In the genomic region with DNA sequence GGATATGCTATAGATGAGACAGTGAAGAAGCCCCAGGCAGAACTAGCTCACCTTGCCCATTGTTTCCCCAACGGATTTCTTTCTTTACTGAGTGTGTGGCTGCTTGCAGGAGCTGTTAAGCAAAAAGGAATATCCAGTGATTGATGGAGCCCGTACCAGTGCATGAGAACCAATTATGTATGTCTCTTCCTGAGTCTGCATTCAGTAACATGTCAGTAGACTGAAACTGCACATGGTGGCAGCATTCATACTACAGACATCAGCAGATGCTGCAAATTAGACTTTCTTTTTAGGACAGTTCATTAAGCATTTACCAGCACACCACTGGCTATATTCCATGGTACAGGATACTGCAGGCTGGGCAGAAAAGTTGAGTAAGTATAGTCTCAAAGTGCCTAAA, we compare ENCODE assay signal across 25 cellular contexts.
"Had no signal": no experiment of that assay in that cellular context is flagged by ENCODE, and none has a peak within 500 bp of the region (broad histone marks: within the 10 kb centered on the region; RNA-seq: fewer than 3 reads in every experiment).

No MANE protein-coding gene starts in this region.

- DNase-seq: effector memory CD8-positive, alpha-beta T cell; erythroblast; esophagus squamous epithelium; foreskin melanocyte; glutamatergic neuron; heart right ventricle; hippocampal formation; left cardiac atrium; left lung; mesenchymal stem cell; mucosa of descending colon; naive B cell; right lobe of liver; small intestine; stimulated activated CD4-positive, alpha-beta T cell treated with anti-CD3 and anti-CD28 coated beads, Interleukin-15, amount 100 ng/mL, for 24 hours; stimulated activated CD4-positive, alpha-beta T cell treated with anti-CD3 and anti-CD28 coated beads, Interleukin-2, amount 100 ng/mL, for 48 hours; stimulated activated naive B cell treated with anti-CD40 and anti-IgM and Interleukin-4, amounts not matched to agents 10 μg/mL and 1 μg/mL and 100 μg/mL, for 72 hours; stimulated activated naive CD8-positive, alpha-beta T cell treated with anti-CD3 and anti-CD28 coated beads, Interleukin-15, amount 100 ng/mL, for 72 hours; transverse colon had no signal

- H3K4me1 ChIP-seq: esophagus squamous epithelium, heart right ventricle, left lung, neural progenitor cell, parathyroid adenoma, right lobe of liver, suprapubic skin, transverse colon had no signal

- FAIRE-seq: islet of Langerhans had no signal

- ATAC-seq: effector memory CD8-positive, alpha-beta T cell; heart right ventricle; left cardiac atrium; left lung; mucosa of descending colon; natural killer cell treated with Interleukin-12 subunit alpha and Interleukin-12 subunit beta and Interleukin-15 and Interleukin-18, amount 100 ng/mL, for 72 hours; right lobe of liver; stimulated activated naive B cell treated with anti-CD40 and anti-IgM and Interleukin-4, amounts not matched to agents 10 μg/mL and 1 μg/mL and 100 μg/mL, for 72 hours; stimulated activated naive CD8-positive, alpha-beta T cell treated with anti-CD3 and anti-CD28 coated beads, Interleukin-15, amount 100 ng/mL, for 72 hours had no signal

- H3K9me3 ChIP-seq: esophagus squamous epithelium, left lung, mucosa of descending colon, right lobe of liver, suprapubic skin, transverse colon had no signal

- H3K36me3 ChIP-seq: esophagus squamous epithelium, heart right ventricle, left lung, neural progenitor cell, right lobe of liver, suprapubic skin, transverse colon had no signal

- H3K27me3 ChIP-seq: esophagus squamous epithelium, heart right ventricle, left lung, neural progenitor cell, right lobe of liver, suprapubic skin, transverse colon had no signal

- H3K4me3 ChIP-seq: coronary artery, esophagus squamous epithelium, heart right ventricle, left lung, mucosa of descending colon, neural progenitor cell, right lobe of liver, suprapubic skin, transverse colon had no signal
